ENCODE assay signal across 8 cellular contexts in genomic region chr19:56333506-56333905, GRCh38. TPM values are rescaled to one million over a fixed set of nuclear protein-coding genes. Genes with fewer than 3 reads are reported as not detected.
A peak's percentile ranks its signal among the peaks of the same experiment; 100 is the strongest.
DNase-seq lines count a peak whose midpoint lies in the region; ATAC-seq and TF ChIP-seq lines count a peak whose summit lies in the region.

No MANE protein-coding gene starts in this region.

- H3K27ac Mint-ChIP-seq in activated B cell treated with CpG ODN at 0.5 μM for 24 hours = no peak overlapping the region

- H3K36me3 Mint-ChIP-seq in activated B cell treated with CpG ODN at 0.5 μM for 24 hours (ENCODE audit: low read depth) = peaks cover 2% of the 10 kb centered on the region

- peaks cover 5% of the 10 kb centered on the region for H3K9me3 Mint-ChIP-seq in activated B cell treated with CpG ODN at 0.5 μM for 24 hours

- peak; percentile 75 for TF ChIP-seq CTCF in GM13976 (IDR thresholded peaks at IDR 0.05; ENCODE audit: borderline replicate concordance, control extremely low read depth, extremely low read depth, insufficient read depth, missing control alignments)
- peak; percentile 36 for TF ChIP-seq CTCF in activated B cell treated with CpG ODN at 0.5 μM for 24 hours (IDR thresholded peaks at IDR 0.05)
- TF ChIP-seq CTCF in fibroblast of mammary gland (conservative IDR thresholded peaks at IDR 0.05; ENCODE audit: control insufficient read depth, insufficient read depth, low read depth, low read length) = peak; percentile 65

- POLR2A ChIA-PET in activated B cell treated with CpG ODN at 0.5 μM for 24 hours (lab: Charles Lee) = interaction anchor here (1.4 kb wide), 1 partner anchor 80 kb away, joined by 4 read pairs; no protein-coding TSS in a partner anchor

- in situ Hi-C loops in GM13976 (cut with MboI; ENCODE audit: low sequenced_read_pairs, unreplicated experiment) = no loop called here

- no peak overlapping the region for H3K4me3 ChIP-seq in fibroblast of mammary gland (ENCODE audit: control insufficient read depth, low read depth, low read length)

- no peak overlapping the region for H3K4me3 Mint-ChIP-seq in activated B cell treated with CpG ODN at 0.5 μM for 24 hours

- peak; percentile 73 for ATAC-seq in activated B cell treated with CpG ODN at 0.5 μM for 24 hours (ENCODE audit: low read depth)
- ATAC-seq in GM19328 (IDR thresholded peaks at IDR 0.05; ENCODE audit: unreplicated experiment) = no peak

- DNase-seq in AML-193 (lab: John Stamatoyannopoulos, UW) = peak; percentile 50 to 61
- peak; percentile 69 for DNase-seq in GM13976 (ENCODE audit: low spot score)
- peak; percentile 56 for DNase-seq in NCI-H2196 (lab: John Stamatoyannopoulos, UW; ENCODE audit: unreplicated experiment)
- no peak for DNase-seq in activated B cell treated with CpG ODN at 0.5 μM for 24 hours
- DNase-seq in fibroblast of mammary gland (ENCODE audit: low read depth) = peak; percentile 59
- DNase-seq in renal cortical epithelial cell (ENCODE audit: low read depth) = peak; percentile 55
- no peak for DNase-seq in retina

- CTCF ChIA-PET in activated B cell treated with CpG ODN at 0.5 μM for 24 hours (lab: Charles Lee) = interaction anchor here (0.6 to 7.6 kb wide), 26 partner anchors 9 to 701 kb away, joined by 3 to 134 read pairs (median 4); partner anchors contain the start of genes ZNF444 and ZSCAN5A

- H3K4me1 Mint-ChIP-seq in activated B cell treated with CpG ODN at 0.5 μM for 24 hours = no peaks in the 10 kb centered on the region

- intact Hi-C loops in activated B cell treated with CpG ODN at 0.5 μM for 24 hours (cut with micrococcal nuclease) = loop anchor here (1.0 to 2.0 kb wide), 5 partner anchors 80 to 267 kb away; no protein-coding TSS in a partner anchor

- peaks cover 3% of the 10 kb centered on the region for H3K27me3 Mint-ChIP-seq in activated B cell treated with CpG ODN at 0.5 μM for 24 hours

RNA-seq across cellular contexts. Expression of gene ZSCAN5A, which starts 18.9 kb away (rescaled TPM):
- total RNA-seq in activated B cell treated with CpG ODN at 0.5 μM for 24 hours (14.0 and 17.8 TPM in 2 replicates), renal cortical epithelial cell (4.7 and 5.7 TPM in 2 replicates)

RNA-seq across cellular contexts. Expression of gene ZNF582, which starts 59.8 kb away (rescaled TPM):
- total RNA-seq in activated B cell treated with CpG ODN at 0.5 μM for 24 hours = 7.4 and 7.9 TPM in 2 replicates
- 1.2 and 4.2 TPM in 2 replicates for total RNA-seq in renal cortical epithelial cell

Comparison
In these comparisons a context has a peak if more than half of its experiments do, and no peak if none do; other contexts are left out.
1. DNase-seq: peak in AML-193 (2 of 2), GM13976 (single experiment), NCI-H2196 (single experiment), fibroblast of mammary gland (single experiment) and renal cortical epithelial cell (single experiment); none in activated B cell treated with CpG ODN at 0.5 μM for 24 hours (single experiment) and retina (single experiment).
2. Peak in every context shown above with its lines, with median percentiles within 50 percentile points of each other: CTCF ChIP-seq.